Comparison of ENCODE assay signal across 19 cellular contexts in the genomic region with DNA sequence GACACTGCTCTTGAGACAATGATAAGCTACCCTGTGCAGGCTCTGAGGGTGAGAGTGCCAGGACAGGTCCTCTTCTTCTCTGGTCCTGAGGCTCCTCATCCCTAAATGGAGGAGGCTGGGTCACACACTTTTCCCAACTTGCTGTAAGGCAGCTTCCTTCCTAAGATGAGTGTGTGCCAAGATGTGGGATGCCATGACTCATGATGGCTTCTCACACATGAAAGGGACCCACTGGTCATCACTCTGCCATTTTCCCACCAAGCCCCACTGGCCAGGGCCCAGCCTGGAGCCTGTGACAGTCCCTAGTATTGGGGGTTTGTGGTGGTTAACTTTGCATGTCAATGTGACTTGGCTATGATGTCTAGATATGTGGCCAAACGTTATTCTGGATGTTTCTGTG. TPM values are rescaled to one million over a fixed set of nuclear protein-coding genes. Genes with fewer than 3 reads are reported as not detected.
DNase-seq lines count a peak whose midpoint lies in the region; ATAC-seq and TF ChIP-seq lines count a peak whose summit lies in the region.
"Had no signal": no experiment of that assay in that cellular context is flagged by ENCODE, and none has a peak within 500 bp of the region (broad histone marks: within the 10 kb centered on the region; RNA-seq: fewer than 3 reads in every experiment).

No MANE protein-coding gene starts in this region.

- H3K4me3 ChIP-seq in SK-N-SH (ENCODE audit: low read depth in 2 of 2, low read length in 1 of 2): no peak overlapping the region

- H3K9me3 Mint-ChIP-seq in activated T-helper 17 cell treated with anti-CD3 and anti-CD28 coated beads, Interleukin-2, amount 50 U/mL, for 72 hours: no peaks in the 10 kb centered on the region
- H3K9me3 Mint-ChIP-seq: CD4-positive, alpha-beta T cell had no signal

- POLR2A ChIA-PET in SK-N-SH (lab: Yijun Ruan, JAX): no interaction called here

- H3K36me3 Mint-ChIP-seq in activated T-helper 17 cell treated with anti-CD3 and anti-CD28 coated beads, Interleukin-2, amount 50 U/mL, for 72 hours (ENCODE audit: low read depth): no peaks in the 10 kb centered on the region

- WGBS in SK-N-SH (ENCODE audit: low lambda C conversion rate): 75% methylated on average over 1 of the region's 1 CpG

- TF ChIP-seq CTCF in SK-N-SH (IDR thresholded peaks at IDR 0.05): no peak

- H3K4me3 Mint-ChIP-seq in activated T-helper 17 cell treated with anti-CD3 and anti-CD28 coated beads, Interleukin-2, amount 50 U/mL, for 72 hours: no peak overlapping the region
- H3K4me3 Mint-ChIP-seq: CD4-positive, alpha-beta T cell; H9 had no signal

- H3K9ac ChIP-seq in SK-N-SH: no peak overlapping the region
- H3K9ac ChIP-seq: KMS-11 had no signal

- no peak for DNase-seq in SK-N-SH
- peak; percentile 3 for DNase-seq in HS-27A (ENCODE audit: low read depth)
- DNase-seq in astrocyte of the hippocampus (ENCODE audit: low read depth, low spot score): peak; percentile 34
- DNase-seq in stromal cell of bone marrow (ENCODE audit: low read depth): peak; percentile 21
- no peak for DNase-seq in activated CD4-positive, alpha-beta T cell treated with anti-CD3 and anti-CD28 coated beads, Interleukin-2, amount 50 U/mL, for 48 hours
- DNase-seq in SW480 (ENCODE audit: low spot score): no peak
- DNase-seq: CD4-positive, alpha-beta T cell; DMS153; H9; NCI-H1436; NCI-H1930; NCI-H345; NCI-H524 treated with DMSO at 0.1 percent for 48 hours; PC-3 had no signal

- no peak for TF ChIP-seq RAD21 in SK-N-SH (IDR thresholded peaks at IDR 0.05; ENCODE audit: low read length)

- no peaks in the 10 kb centered on the region for H3K9me2 ChIP-seq in SK-N-SH

- H3K27me3 Mint-ChIP-seq in activated T-helper 17 cell treated with anti-CD3 and anti-CD28 coated beads, Interleukin-2, amount 50 U/mL, for 72 hours: peaks cover 5% of the 10 kb centered on the region
- H3K27me3 Mint-ChIP-seq: CD4-positive, alpha-beta T cell had no signal

- H3K79me2 ChIP-seq in SK-N-SH (ENCODE audit: insufficient read depth): no peaks in the 10 kb centered on the region

- CTCF ChIA-PET in SK-N-SH (lab: Yijun Ruan, JAX): interaction anchor here (1.1 to 1.8 kb wide), 3 partner anchors 26 to 183 kb away, joined by 3 to 8 read pairs (median 4); no protein-coding TSS in a partner anchor

- no peak overlapping the region for H3K27ac Mint-ChIP-seq in activated T-helper 17 cell treated with anti-CD3 and anti-CD28 coated beads, Interleukin-2, amount 50 U/mL, for 72 hours
- H3K27ac Mint-ChIP-seq: CD4-positive, alpha-beta T cell; H9 had no signal

- H3K27me3 ChIP-seq in SK-N-SH (ENCODE audit: insufficient read depth): no peaks in the 10 kb centered on the region

- no peak for TF ChIP-seq EP300 in SK-N-SH (IDR thresholded peaks at IDR 0.05; ENCODE audit: borderline replicate concordance in 1 of 2, low read depth in 1 of 2, low read length in 1 of 2)

- no peak overlapping the region for H3K27ac ChIP-seq in SK-N-SH (ENCODE audit: low read depth in 2 of 2, low read length in 1 of 2)
- H3K27ac ChIP-seq: 22Rv1, KMS-11 had no signal

- no peaks in the 10 kb centered on the region for H3F3A ChIP-seq in SK-N-SH (replicated peaks; ENCODE audit: insufficient read depth)

- H4K20me1 ChIP-seq in SK-N-SH (ENCODE audit: insufficient read depth): peaks cover 7% of the 10 kb centered on the region; the same call in 1 of the 2 replicates

- H3K4me1 ChIP-seq in SK-N-SH (ENCODE audit: control insufficient read depth in 1 of 2, insufficient read depth in 2 of 2, low read depth in 1 of 2, low read length in 1 of 2): peaks cover 0 to 38% of the 10 kb centered on the region in 2 experiments; a peak in 2 of 4 replicates

- H3K9me3 ChIP-seq in SK-N-SH: no peaks in the 10 kb centered on the region

- no peaks in the 10 kb centered on the region for H3K4me1 Mint-ChIP-seq in activated T-helper 17 cell treated with anti-CD3 and anti-CD28 coated beads, Interleukin-2, amount 50 U/mL, for 72 hours

- H3K36me3 ChIP-seq in SK-N-SH (replicated peaks in 1 of 2; ENCODE audit: control insufficient read depth in 1 of 2, insufficient read depth in 2 of 2, low read length in 1 of 2): peaks cover 0 to 3% of the 10 kb centered on the region in 2 experiments

- no peak overlapping the region for H2AFZ ChIP-seq in SK-N-SH (ENCODE audit: low read depth)

- no peak overlapping the region for H3K4me2 ChIP-seq in SK-N-SH
- H3K4me2 ChIP-seq: KMS-11 had no signal

- no peak for ATAC-seq in SK-N-SH treated with all-trans-retinoic acid at 6 μM for 48 hours
- no peak for ATAC-seq in activated T-helper 17 cell treated with anti-CD3 and anti-CD28 coated beads, Interleukin-2, amount 50 U/mL, for 72 hours (replicated peaks)
- ATAC-seq: HepG2, PC-3 had no signal

TF ChIP-seq in SK-N-SH, 30 proteins besides CTCF, POLR2A, EP300 and RAD21:
- TF ChIP-seq NFIC (IDR thresholded peaks at IDR 0.05; ENCODE audit: borderline replicate concordance) (peak; percentile 20; the same call in 1 of the 2 replicates), TAF1 (IDR thresholded peaks at IDR 0.05; ENCODE audit: borderline replicate concordance, low read depth, low read length) (no peak)

TF ChIP-seq in SK-N-SH treated with all-trans-retinoic acid at 6 μM for 48 hours, 23 proteins besides CTCF, POLR2A, EP300 and RAD21:
- TF ChIP-seq SNAI2 (CRISPR knock-in tag; IDR thresholded peaks at IDR 0.05): no peak

RNA-seq across cellular contexts. Expression of a gene that starts 54.4 kb away (rescaled TPM):
- 18.8 and 19.1 TPM in 2 replicates for polyA plus RNA-seq in SK-N-SH (2012; rRNA removed)
- polyA plus RNA-seq in SK-N-SH (2012; cell fraction: cytosol; rRNA removed): 17.0 and 19.6 TPM in 2 replicates
- 16.5 and 21.3 TPM in 2 replicates for polyA plus RNA-seq in SK-N-SH (2012; cell fraction: nucleus; rRNA removed)
- total RNA-seq in activated T-helper 17 cell treated with anti-CD3 and anti-CD28 coated beads, Interleukin-2, amount 50 U/mL, for 72 hours: 1 to 10 TPM; 1.4 to 3.0 TPM

Comparison
In these comparisons a context has a peak if more than half of its experiments do, and no peak if none do; other contexts are left out.
1. DNase-seq: peak in HS-27A (single experiment), astrocyte of the hippocampus (single experiment) and stromal cell of bone marrow (single experiment); none in SK-N-SH (single experiment), activated CD4-positive, alpha-beta T cell treated with anti-CD3 and anti-CD28 coated beads, Interleukin-2, amount 50 U/mL, for 48 hours (0 of 2) and SW480 (single experiment).